1 cellular context compared by ENCODE assay signal in the genomic region with DNA sequence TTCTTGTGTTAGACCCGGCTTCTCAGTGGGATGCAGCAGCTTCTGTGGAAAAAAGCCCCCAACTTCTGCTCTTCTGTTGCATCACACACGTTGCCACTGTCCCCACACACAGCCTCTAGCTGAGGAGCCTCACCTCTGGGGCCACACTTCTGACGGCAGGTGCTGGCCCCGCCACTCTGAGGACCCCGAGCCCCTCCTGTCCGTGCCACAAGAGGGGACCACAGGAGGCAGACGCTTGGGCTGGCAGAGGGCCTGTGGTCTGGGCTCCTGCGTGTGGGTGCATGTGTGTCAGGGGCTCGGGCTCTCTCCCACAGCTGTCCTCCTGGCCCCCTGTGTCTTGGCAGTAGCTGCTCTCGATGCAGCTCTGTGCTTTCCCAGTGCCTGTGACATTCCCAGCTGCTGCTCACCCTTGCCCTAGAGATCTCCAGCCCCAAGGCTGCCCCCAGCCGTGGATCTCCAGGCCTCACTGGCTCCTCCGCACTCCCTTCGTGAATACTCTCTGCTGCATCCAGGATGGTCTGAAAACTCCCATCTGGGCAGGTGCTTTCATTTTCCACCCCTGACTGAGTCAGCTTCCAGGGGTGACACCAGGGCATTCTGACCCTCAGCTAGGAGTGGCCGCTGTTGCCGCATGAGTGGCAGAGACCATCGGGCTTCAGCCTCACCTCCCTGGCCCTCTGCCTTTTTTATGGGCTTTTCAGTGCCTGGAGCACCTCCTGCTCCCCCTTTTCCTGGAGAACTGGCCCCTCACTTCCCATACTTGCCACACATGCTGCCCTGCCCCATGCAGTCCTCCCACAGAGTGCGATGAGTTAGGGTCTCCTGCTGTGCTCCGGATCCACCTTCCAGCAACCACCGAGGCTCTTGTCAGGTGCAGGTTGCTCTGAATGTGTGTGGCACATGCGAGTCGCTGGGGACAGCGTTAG.
TF ChIP-seq lines count a peak whose summit lies in the region.

No MANE protein-coding gene starts in this region.

TF ChIP-seq in HepG2, 621 proteins besides CTCF, POLR2A, EP300 and RAD21:
- TF ChIP-seq CBFB (CRISPR knock-in tag; IDR thresholded peaks at IDR 0.05) (no peak), NFKB2 (CRISPR knock-in tag; IDR thresholded peaks at IDR 0.05; ENCODE audit: borderline replicate concordance) (0 out of 2 replicates have a peak, but pooled peaks have one; percentile 21), RBFOX2 (IDR thresholded peaks at IDR 0.05; ENCODE audit: low read depth, low read length) (0 out of 2 replicates have a peak, but pooled peaks have one; percentile 22), HNRNPLL (IDR thresholded peaks at IDR 0.05; ENCODE audit: low read depth, low read length, poor library complexity, severe bottlenecking) (no peak), AGO2 (optimal IDR thresholded peaks at IDR 0.05; ENCODE audit: low read depth, low read length) (peak; percentile 70), NPAS2 (CRISPR knock-in tag; IDR thresholded peaks at IDR 0.05; ENCODE audit: borderline replicate concordance) (no peak), ZNF224 (CRISPR knock-in tag; IDR thresholded peaks at IDR 0.05) (no peak)
- TF ChIP-seq, protein P1, sequence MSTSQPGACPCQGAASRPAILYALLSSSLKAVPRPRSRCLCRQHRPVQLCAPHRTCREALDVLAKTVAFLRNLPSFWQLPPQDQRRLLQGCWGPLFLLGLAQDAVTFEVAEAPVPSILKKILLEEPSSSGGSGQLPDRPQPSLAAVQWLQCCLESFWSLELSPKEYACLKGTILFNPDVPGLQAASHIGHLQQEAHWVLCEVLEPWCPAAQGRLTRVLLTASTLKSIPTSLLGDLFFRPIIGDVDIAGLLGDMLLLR (CRISPR knock-in tag; IDR thresholded peaks at IDR 0.05) = no peak
